Comparison of ENCODE assay signal across 25 cellular contexts in the genomic region with DNA sequence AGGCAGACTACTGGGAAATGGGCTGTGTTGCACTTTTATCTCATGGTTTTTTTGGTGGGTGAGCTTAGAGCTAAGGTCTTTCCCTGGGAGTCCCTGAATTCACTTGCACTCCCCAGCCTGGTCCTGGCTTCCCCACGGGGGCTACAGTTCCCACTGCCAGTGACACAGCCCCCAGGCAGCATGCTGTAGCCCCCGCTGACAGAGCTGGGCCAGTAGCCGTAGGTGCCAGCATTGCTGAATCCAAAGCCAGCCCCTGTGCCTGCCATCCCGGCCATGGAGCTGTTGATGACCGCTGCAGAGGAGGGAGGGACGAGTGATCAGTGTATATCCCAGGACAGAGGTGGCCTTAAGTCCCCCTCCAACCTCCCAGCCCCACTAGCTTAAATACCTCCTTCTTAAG. TPM values are rescaled to one million over a fixed set of nuclear protein-coding genes. Genes with fewer than 3 reads are reported as not detected.
"Had no signal": no experiment of that assay in that cellular context is flagged by ENCODE, and none has a peak within 500 bp of the region (broad histone marks: within the 10 kb centered on the region; RNA-seq: fewer than 3 reads in every experiment).

No MANE protein-coding gene starts in this region.

- H3K36me3 Mint-ChIP-seq: memory B cell, naive B cell had no signal

- H3K27me3 ChIP-seq: pancreas, right lobe of liver, upper lobe of left lung had no signal

- H3K4me1 Mint-ChIP-seq: activated B cell treated with CpG ODN at 0.5 μM for 24 hours, memory B cell, naive B cell had no signal

- H3K36me3 ChIP-seq: cardiac muscle cell, pancreas, right lobe of liver, stomach, upper lobe of left lung had no signal

- H3K27me3 Mint-ChIP-seq: activated CD8-positive, alpha-beta T cell treated with anti-CD3 and anti-CD28 coated beads for 36 hours had no signal

- H3K27ac ChIP-seq: cardiac muscle cell, pancreas, right lobe of liver, stomach, upper lobe of left lung had no signal

- ATAC-seq: effector memory CD8-positive, alpha-beta T cell; mucosa of descending colon; pancreas; right lobe of liver had no signal

- H3K4me1 ChIP-seq: pancreas, right lobe of liver, stomach, upper lobe of left lung had no signal

- H3K9me3 ChIP-seq: mucosa of descending colon, pancreas, right lobe of liver, stomach, upper lobe of left lung had no signal

- H3K4me3 ChIP-seq: cardiac muscle cell, mucosa of descending colon, pancreas, right lobe of liver, stomach, upper lobe of left lung had no signal

- H3K27ac Mint-ChIP-seq: activated B cell treated with CpG ODN at 0.5 μM for 24 hours; activated CD8-positive, alpha-beta T cell treated with anti-CD3 and anti-CD28 coated beads for 36 hours; activated naive CD8-positive, alpha-beta T cell treated with anti-CD3 and anti-CD28 coated beads, Interleukin-2, amount 10 ng/mL, durations not matched to agents 7 days and 5 days; activated T-helper 1 cell treated with anti-CD3 and anti-CD28 coated beads, Interleukin-12 subunit alpha, Interleukin-12 subunit beta, Interleukin-2, Interleukin-4 antibody, amounts not matched to agents 30 ng/mL and 10 ng/mL and 1 ng/mL, durations not matched to agents 14 hours and 24 hours and 36 hours; memory B cell had no signal

- H3K9me3 Mint-ChIP-seq: activated B cell treated with CpG ODN at 0.5 μM for 24 hours; activated CD8-positive, alpha-beta T cell treated with anti-CD3 and anti-CD28 coated beads for 36 hours; activated naive CD8-positive, alpha-beta T cell treated with anti-CD3 and anti-CD28 coated beads, Interleukin-2, amount 10 ng/mL, durations not matched to agents 7 days and 5 days; activated T-helper 1 cell treated with anti-CD3 and anti-CD28 coated beads, Interleukin-12 subunit alpha, Interleukin-12 subunit beta, Interleukin-2, Interleukin-4 antibody, amounts not matched to agents 30 ng/mL and 10 ng/mL and 1 ng/mL, durations not matched to agents 14 hours and 24 hours and 36 hours; effector memory CD8-positive, alpha-beta T cell; memory B cell; naive B cell had no signal

- DNase-seq: activated B cell treated with CpG ODN at 0.5 μM for 24 hours; activated CD4-positive, alpha-beta T cell treated with anti-CD3 and anti-CD28 coated beads for 48 hours; activated naive CD8-positive, alpha-beta T cell treated with anti-CD3 and anti-CD28 coated beads, Interleukin-2, amount 10 ng/mL, durations not matched to agents 7 days and 5 days; amygdala; dermis blood vessel endothelial cell; effector memory CD8-positive, alpha-beta T cell; foreskin fibroblast; mucosa of descending colon; naive B cell; pancreas; right lobe of liver; small intestine; stimulated activated CD4-positive, alpha-beta T cell treated with anti-CD3 and anti-CD28 coated beads, Interleukin-15, amount 100 ng/mL, for 24 hours; stimulated activated CD4-positive, alpha-beta T cell treated with anti-CD3 and anti-CD28 coated beads, Interleukin-2, amount 100 ng/mL, for 48 hours; stomach; upper lobe of left lung had no signal

- H3K4me3 Mint-ChIP-seq: activated B cell treated with CpG ODN at 0.5 μM for 24 hours; activated CD8-positive, alpha-beta T cell treated with anti-CD3 and anti-CD28 coated beads for 36 hours; activated naive CD8-positive, alpha-beta T cell treated with anti-CD3 and anti-CD28 coated beads, Interleukin-2, amount 10 ng/mL, durations not matched to agents 7 days and 5 days; activated T-helper 1 cell treated with anti-CD3 and anti-CD28 coated beads, Interleukin-12 subunit alpha, Interleukin-12 subunit beta, Interleukin-2, Interleukin-4 antibody, amounts not matched to agents 30 ng/mL and 10 ng/mL and 1 ng/mL, durations not matched to agents 14 hours and 24 hours and 36 hours; memory B cell; naive B cell had no signal

RNA-seq across cellular contexts. Expression of gene KRT72, which starts 6.9 kb away (rescaled TPM):
- total RNA-seq: activated B cell treated with CpG ODN at 0.5 μM for 24 hours; activated T-helper 1 cell treated with anti-CD3 and anti-CD28 coated beads, Interleukin-12 subunit alpha, Interleukin-12 subunit beta, Interleukin-2, Interleukin-4 antibody, amounts not matched to agents 30 ng/mL and 10 ng/mL and 1 ng/mL, durations not matched to agents 14 hours and 24 hours and 36 hours; cardiac muscle cell; chondrocyte; dermis blood vessel endothelial cell; glomerular endothelial cell; liver; mucosa of descending colon; right lobe of liver; stomach; temporal lobe had no signal

RNA-seq across cellular contexts. Expression of gene KRT73, which starts 10.2 kb away (rescaled TPM):
- total RNA-seq: activated B cell treated with CpG ODN at 0.5 μM for 24 hours; activated T-helper 1 cell treated with anti-CD3 and anti-CD28 coated beads, Interleukin-12 subunit alpha, Interleukin-12 subunit beta, Interleukin-2, Interleukin-4 antibody, amounts not matched to agents 30 ng/mL and 10 ng/mL and 1 ng/mL, durations not matched to agents 14 hours and 24 hours and 36 hours; cardiac muscle cell; chondrocyte; dermis blood vessel endothelial cell; glomerular endothelial cell; liver; mucosa of descending colon; pancreas; right lobe of liver; stomach; temporal lobe had no signal

RNA-seq across cellular contexts. Expression of gene KRT74, which starts 34.5 kb away (rescaled TPM):
- total RNA-seq: activated B cell treated with CpG ODN at 0.5 μM for 24 hours; activated CD8-positive, alpha-beta T cell treated with anti-CD3 and anti-CD28 coated beads for 36 hours; activated naive CD8-positive, alpha-beta T cell treated with anti-CD3 and anti-CD28 coated beads, Interleukin-2, amount 10 ng/mL, durations not matched to agents 7 days and 5 days; activated T-helper 1 cell treated with anti-CD3 and anti-CD28 coated beads, Interleukin-12 subunit alpha, Interleukin-12 subunit beta, Interleukin-2, Interleukin-4 antibody, amounts not matched to agents 30 ng/mL and 10 ng/mL and 1 ng/mL, durations not matched to agents 14 hours and 24 hours and 36 hours; cardiac muscle cell; chondrocyte; dermis blood vessel endothelial cell; glomerular endothelial cell; liver; mucosa of descending colon; pancreas; right lobe of liver; stomach; T-helper 2 cell treated with Interferon-gamma antibody and Interleukin-4, amounts not matched to agents 100 ng/mL and 5 ng/mL, for 36 hours; temporal lobe; upper lobe of left lung had no signal

RNA-seq across cellular contexts. Expression of gene KRT2, which starts 43.9 kb away (rescaled TPM):
- total RNA-seq: activated B cell treated with CpG ODN at 0.5 μM for 24 hours; activated CD8-positive, alpha-beta T cell treated with anti-CD3 and anti-CD28 coated beads for 36 hours; activated naive CD8-positive, alpha-beta T cell treated with anti-CD3 and anti-CD28 coated beads, Interleukin-2, amount 10 ng/mL, durations not matched to agents 7 days and 5 days; activated T-helper 1 cell treated with anti-CD3 and anti-CD28 coated beads, Interleukin-12 subunit alpha, Interleukin-12 subunit beta, Interleukin-2, Interleukin-4 antibody, amounts not matched to agents 30 ng/mL and 10 ng/mL and 1 ng/mL, durations not matched to agents 14 hours and 24 hours and 36 hours; cardiac muscle cell; chondrocyte; dermis blood vessel endothelial cell; glomerular endothelial cell; liver; pancreas; right lobe of liver; stomach; temporal lobe; upper lobe of left lung had no signal

RNA-seq across cellular contexts. Expression of gene KRT71, which starts 55.2 kb away (rescaled TPM):
- total RNA-seq: activated B cell treated with CpG ODN at 0.5 μM for 24 hours; activated CD8-positive, alpha-beta T cell treated with anti-CD3 and anti-CD28 coated beads for 36 hours; activated naive CD8-positive, alpha-beta T cell treated with anti-CD3 and anti-CD28 coated beads, Interleukin-2, amount 10 ng/mL, durations not matched to agents 7 days and 5 days; activated T-helper 1 cell treated with anti-CD3 and anti-CD28 coated beads, Interleukin-12 subunit alpha, Interleukin-12 subunit beta, Interleukin-2, Interleukin-4 antibody, amounts not matched to agents 30 ng/mL and 10 ng/mL and 1 ng/mL, durations not matched to agents 14 hours and 24 hours and 36 hours; cardiac muscle cell; chondrocyte; dermis blood vessel endothelial cell; glomerular endothelial cell; liver; mucosa of descending colon; pancreas; right lobe of liver; stomach; T-helper 2 cell treated with Interferon-gamma antibody and Interleukin-4, amounts not matched to agents 100 ng/mL and 5 ng/mL, for 36 hours; upper lobe of left lung had no signal
